8 cellular contexts compared by ENCODE assay signal in the genomic region with DNA sequence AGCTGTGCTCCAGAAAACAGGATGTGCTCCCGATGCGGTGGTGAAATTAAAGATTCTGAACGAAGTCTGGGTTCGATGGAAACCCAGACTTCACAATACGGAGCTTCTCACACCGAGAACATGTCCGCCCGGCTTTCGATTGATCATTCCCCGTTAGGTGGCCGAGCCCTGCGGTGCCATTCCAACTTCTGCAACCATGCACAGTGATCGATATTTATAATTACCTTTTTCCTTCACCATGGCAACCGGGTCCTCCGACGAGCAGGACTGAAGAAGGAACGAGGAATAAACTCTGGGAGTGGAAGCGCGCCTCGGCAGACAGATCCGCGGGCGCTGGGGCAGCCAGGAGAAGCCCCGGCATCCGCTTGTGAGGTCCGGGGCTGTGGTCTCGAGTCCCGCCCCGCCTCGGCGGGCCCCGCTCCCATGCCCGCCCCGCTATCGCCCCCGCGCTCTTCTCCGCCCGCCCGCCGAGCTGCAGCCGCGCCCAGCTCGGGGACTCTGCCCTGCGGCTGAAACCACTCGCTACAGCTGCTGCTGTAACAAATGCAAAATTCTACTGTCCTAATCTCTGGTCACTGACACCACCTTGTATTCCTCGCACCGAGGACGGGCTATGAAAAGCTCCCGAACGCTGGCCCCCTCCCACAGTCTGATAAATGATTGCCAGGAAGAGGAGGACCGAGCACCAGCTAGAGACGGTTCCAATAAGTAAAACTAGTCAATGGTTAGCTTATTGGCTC. TPM values are rescaled to one million over a fixed set of nuclear protein-coding genes. Genes with fewer than 3 reads are reported as not detected.
DNase-seq lines count a peak whose midpoint lies in the region; ATAC-seq and TF ChIP-seq lines count a peak whose summit lies in the region.

No MANE protein-coding gene starts in this region.

- intact Hi-C loops in transverse colon (cut with DNase I; ENCODE audit: low total_unique reads), result no loop called here

- 5 to 7% methylated on average over 3 to 53 of the region's 53 CpGs for WGBS in transverse colon (ENCODE audit: low coverage in 1 of 2), 2 donors

- in situ Hi-C loops in transverse colon (cut with MboI; ENCODE audit: low pct_ligation_motif_present in 1 of 4, low pct_unique_long_range_greater_than_20kb in 1 of 4, low sequenced_read_pairs in 3 of 4), result no loop called here

- H3K27me3 ChIP-seq in muscle layer of duodenum (ENCODE audit: low read depth, low read length) (no peaks in the 10 kb centered on the region), transverse colon (no peaks in the 10 kb centered on the region)

- H3K4me3 ChIP-seq in epithelial cell of proximal tubule (ENCODE audit: low read depth, low read length), result peak overlapping the region; percentile 84
- peak overlapping the region; percentile 64 to 81 for H3K4me3 ChIP-seq in muscle layer of duodenum (ENCODE audit: low read depth in 1 of 2, low read length in 2 of 2)
- peak overlapping the region; percentile 41 to 56 (median 54) for H3K4me3 ChIP-seq in transverse colon

- no peak for TF ChIP-seq POLR2A in transverse colon (IDR thresholded peaks at IDR 0.05)

- H3K9me3 ChIP-seq in muscle layer of duodenum (ENCODE audit: control insufficient read depth in 1 of 2, low read length in 2 of 2), result no peaks in the 10 kb centered on the region
- no peaks in the 10 kb centered on the region for H3K9me3 ChIP-seq in transverse colon

- no peaks in the 10 kb centered on the region for H3K36me3 ChIP-seq in muscle layer of duodenum (ENCODE audit: control insufficient read depth in 1 of 2, insufficient read depth in 2 of 2, low read length in 2 of 2)
- no peaks in the 10 kb centered on the region for H3K36me3 ChIP-seq in transverse colon

- H3K27ac ChIP-seq in muscle layer of duodenum (ENCODE audit: low read length) (peak overlapping the region; percentile 25), transverse colon (peak overlapping the region; percentile 25 to 65 (median 59))

- H3K4me1 ChIP-seq in muscle layer of duodenum (ENCODE audit: control insufficient read depth in 1 of 2, insufficient read depth in 2 of 2, low read length in 2 of 2) (peaks cover 16 to 21% of the 10 kb centered on the region in 2 donors), transverse colon (peaks cover 13 to 43% (median 29%) of the 10 kb centered on the region in 4 donors)

- TF ChIP-seq CTCF in epithelial cell of proximal tubule (conservative IDR thresholded peaks at IDR 0.05; ENCODE audit: low read depth, low read length) (no peak), transverse colon (IDR thresholded peaks at IDR 0.05) (peak in 1 of 5 experiments; percentile 14)

- DNase-seq in COLO668 (lab: John Stamatoyannopoulos, UW; ENCODE audit: unreplicated experiment) (peak; percentile 60), epithelial cell of proximal tubule (ENCODE audit: low read depth) (peak; percentile 62), transverse colon (peak; percentile 57), NK-92 (lab: John Stamatoyannopoulos, UW; ENCODE audit: unreplicated experiment) (no peak)
- DNase-seq in activated CD4-positive, alpha-beta T cell treated with anti-CD3 and anti-CD28 coated beads, Interleukin-2, amount 50 U/mL, for 48 hours, result peak; percentile 23 to 43

- TF ChIP-seq EP300 in transverse colon (IDR thresholded peaks at IDR 0.05; ENCODE audit: low read depth), result no peak

- peak; percentile 63 for ATAC-seq in GM19452 (IDR thresholded peaks at IDR 0.05; ENCODE audit: unreplicated experiment)
- ATAC-seq in HG03521 (IDR thresholded peaks at IDR 0.05; ENCODE audit: unreplicated experiment), result peak; percentile 58

RNA-seq across cellular contexts. Expression of gene ABLIM1, which starts 26.2 kb away (rescaled TPM):
- total RNA-seq in epithelial cell of proximal tubule (12.4 and 30.2 TPM in 2 replicates), transverse colon (100 to 1,000 TPM in 2 of 4 donors, 10 to 100 TPM in 2; 56.9 to 108 (median 96.1) TPM)
